In genomic region chr5:36164461-36164860, GRCh38 we compare ENCODE assay signal across 14 cellular contexts. TPM values are rescaled to one million over a fixed set of nuclear protein-coding genes. Genes with fewer than 3 reads are reported as not detected.
DNase-seq lines count a peak whose midpoint lies in the region; ATAC-seq and TF ChIP-seq lines count a peak whose summit lies in the region.
"Had no signal": no experiment of that assay in that cellular context is flagged by ENCODE, and none has a peak within 500 bp of the region (broad histone marks: within the 10 kb centered on the region; RNA-seq: fewer than 3 reads in every experiment).

No MANE protein-coding gene starts in this region.

- H3K27me3 ChIP-seq in Caco-2 (replicated peaks; ENCODE audit: control insufficient read depth, insufficient read depth, low read length) (no peaks in the 10 kb centered on the region), dorsolateral prefrontal cortex (no peaks in the 10 kb centered on the region), PC-3 (ENCODE audit: low read length) (no peaks in the 10 kb centered on the region)

- H3K4me3 ChIP-seq in Caco-2 (ENCODE audit: low read depth, low read length), result no peak overlapping the region
- H3K4me3 ChIP-seq in dorsolateral prefrontal cortex, result peak overlapping the region in 16 of 59 donors; percentile 1 to 55 (median 33)
- H3K4me3 ChIP-seq in PC-3 (ENCODE audit: low read length), result no peak overlapping the region

- H4K20me1 ChIP-seq in PC-3 (ENCODE audit: low read length), result no peaks in the 10 kb centered on the region

- TF ChIP-seq CTCF in Caco-2 (IDR thresholded peaks at IDR 0.05; ENCODE audit: insufficient read depth in 1 of 2, low read depth in 1 of 2, low read length in 1 of 2, severe bottlenecking in 1 of 2, unreplicated experiment in 1 of 2), result no peak
- no peak for TF ChIP-seq CTCF in dorsolateral prefrontal cortex (IDR thresholded peaks at IDR 0.05 in 54 of 56, conservative IDR thresholded peaks at IDR 0.05 in 2 of 56; ENCODE audit: low read depth in 1 of 56, partially characterized antibody in 56 of 56)
- TF ChIP-seq CTCF in nephron progenitor cell (IDR thresholded peaks at IDR 0.05), result no peak
- no peak for TF ChIP-seq CTCF in PC-3 (conservative IDR thresholded peaks at IDR 0.05; ENCODE audit: low read depth, low read length)

- H3K9ac ChIP-seq in PC-3 (ENCODE audit: low read length), result no peak overlapping the region

- POLR2A ChIA-PET in Caco-2 (lab: Charles Lee) (no interaction called here), PC-3 (lab: Charles Lee; ENCODE audit: unreplicated experiment) (no interaction called here)

- no peaks in the 10 kb centered on the region for H3K9me2 ChIP-seq in PC-3 (replicated peaks; ENCODE audit: low read length)

- 0 out of 2 replicates have a peak, but pooled peaks cover 4% of the 10 kb centered on the region for H3K79me2 ChIP-seq in PC-3 (ENCODE audit: low read length)

- no peak for ATAC-seq in PC-3
- ATAC-seq: CD8-positive, alpha-beta T cell had no signal

- H3K4me3 Mint-ChIP-seq in Caco-2 (ENCODE audit: unreplicated experiment), result peak overlapping the region; percentile 24
- no peak overlapping the region for H3K4me3 Mint-ChIP-seq in nephron progenitor cell
- H3K4me3 Mint-ChIP-seq: CD14-positive monocyte; CD8-positive, alpha-beta T cell; H9 had no signal

- H3K27ac ChIP-seq in dorsolateral prefrontal cortex (peak overlapping the region in 38 of 59 donors; percentile 6 to 90 (median 74)), PC-3 (ENCODE audit: low read length) (no peak overlapping the region)
- H3K27ac ChIP-seq: 22Rv1 had no signal

- no peaks in the 10 kb centered on the region for H3F3A ChIP-seq in PC-3 (ENCODE audit: low read length, unreplicated experiment)

- H3K27ac Mint-ChIP-seq in Caco-2 (ENCODE audit: unreplicated experiment) (peak overlapping the region; percentile 31), nephron progenitor cell (no peak overlapping the region)
- H3K27ac Mint-ChIP-seq: CD8-positive, alpha-beta T cell; H9 had no signal

- no peak overlapping the region for H3K4me2 ChIP-seq in PC-3 (ENCODE audit: low read length)

- H3K9me3 Mint-ChIP-seq in Caco-2 (ENCODE audit: unreplicated experiment) (no peaks in the 10 kb centered on the region), nephron progenitor cell (no peaks in the 10 kb centered on the region)
- H3K9me3 Mint-ChIP-seq: CD8-positive, alpha-beta T cell; H9 had no signal

- H3K4me1 Mint-ChIP-seq in Caco-2 (ENCODE audit: low read depth, unreplicated experiment) (peaks cover 56% of the 10 kb centered on the region), nephron progenitor cell (no peaks in the 10 kb centered on the region)
- H3K4me1 Mint-ChIP-seq: CD14-positive monocyte had no signal

- intact Hi-C loops in Caco-2 (cut with micrococcal nuclease; ENCODE audit: unreplicated experiment) (no loop called here), dorsolateral prefrontal cortex (cut with DNase I) (loop anchor here in 1 of 2 donors (5.0 kb wide), 1 partner anchor 73 kb away; no protein-coding TSS in a partner anchor), PC-3 (cut with micrococcal nuclease) (no loop called here)

- H3K36me3 Mint-ChIP-seq in Caco-2 (ENCODE audit: insufficient read depth, unreplicated experiment), result peaks cover 98% of the 10 kb centered on the region
- H3K36me3 Mint-ChIP-seq in nephron progenitor cell (ENCODE audit: low read depth), result peaks cover 77% of the 10 kb centered on the region

- H2AFZ ChIP-seq in PC-3 (ENCODE audit: low read length), result no peak overlapping the region

- BruUV-seq in Caco-2 (replicated peaks; lab: Mats Ljungman, UMichigan) (no TSS peak), PC-3 (replicated peaks; lab: Mats Ljungman, UMichigan) (no TSS peak)

- no peaks in the 10 kb centered on the region for H3K27me3 Mint-ChIP-seq in Caco-2 (ENCODE audit: insufficient read depth, unreplicated experiment)
- H3K27me3 Mint-ChIP-seq in nephron progenitor cell (ENCODE audit: low read depth, poor library complexity), result no peaks in the 10 kb centered on the region

- H3K36me3 ChIP-seq in Caco-2 (ENCODE audit: control insufficient read depth, insufficient read depth, low read length) (peaks cover 6% of the 10 kb centered on the region; the same call in 1 of the 2 replicates), PC-3 (ENCODE audit: low read depth, low read length) (peaks cover 74% of the 10 kb centered on the region)

- peak; percentile 33 for DNase-seq in DMS53 (lab: John Stamatoyannopoulos, UW)
- no peak for DNase-seq in DMS53 treated with DMSO at 0.1 percent for 48 hours (lab: John Stamatoyannopoulos, UW; ENCODE audit: unreplicated experiment)
- DNase-seq in Caco-2, result peak in 1 of 2 experiments; percentile 24
- peak; percentile 44 for DNase-seq in NCI-H510A (lab: John Stamatoyannopoulos, UW)
- no peak for DNase-seq in dorsolateral prefrontal cortex
- DNase-seq in nephron progenitor cell, result no peak
- DNase-seq in PC-3, result no peak
- no peak for DNase-seq in NOMO-1 (lab: John Stamatoyannopoulos, UW; ENCODE audit: unreplicated experiment in 2 of 2)
- DNase-seq: CD8-positive, alpha-beta T cell; COR-L47; GOT3; H9 had no signal

- H3K9me3 ChIP-seq in Caco-2, result no peaks in the 10 kb centered on the region
- H3K9me3 ChIP-seq in PC-3 (ENCODE audit: low read length), result no peaks in the 10 kb centered on the region

- H3K4me1 ChIP-seq in Caco-2 (peaks cover 46% of the 10 kb centered on the region), PC-3 (ENCODE audit: insufficient read depth, low read length) (no peaks in the 10 kb centered on the region)

- CTCF ChIA-PET in Caco-2 (lab: Charles Lee), result interaction anchor here (1.7 kb wide), 1 partner anchor 86 kb away, joined by 4 read pairs; no protein-coding TSS in a partner anchor
- CTCF ChIA-PET in PC-3 (lab: Charles Lee), result no interaction called here

RNA-seq across cellular contexts. Expression of gene SKP2, which starts 12.6 kb away (rescaled TPM):
- 192 and 230 TPM in 2 replicates for total RNA-seq in Caco-2 (2022)
- 10 to 100 TPM; 11.3 to 30.0 (median 19.1) TPM for total RNA-seq in dorsolateral prefrontal cortex
- 32.0 and 33.2 TPM in 2 replicates for total RNA-seq in PC-3 (2014; rRNA removed)

RNA-seq across cellular contexts. Expression of gene LMBRD2, which starts 12.8 kb away (rescaled TPM):
- total RNA-seq in Caco-2 (2022) (11.5 and 15.2 TPM in 2 replicates), dorsolateral prefrontal cortex (10 to 100 TPM; 22.9 to 79.1 (median 51.0) TPM), PC-3 (2014; rRNA removed) (9.1 and 21.1 TPM in 2 replicates)

Comparison
In these comparisons a context has a peak if more than half of its experiments do, and no peak if none do; other contexts are left out.
1. DNase-seq: peak in DMS53 (single experiment) and NCI-H510A (single experiment); none in DMS53 treated with DMSO at 0.1 percent for 48 hours (single experiment), dorsolateral prefrontal cortex (0 of 10), nephron progenitor cell (single experiment), PC-3 (single experiment) and NOMO-1 (0 of 2).